11 cellular contexts compared by ENCODE assay signal in genomic region chr11:78961938-78962701, GRCh38.
DNase-seq lines count a peak whose midpoint lies in the region; ATAC-seq and FAIRE-seq lines count a peak whose summit lies in the region.
"Had no signal": no experiment of that assay in that cellular context is flagged by ENCODE, and none has a peak within 500 bp of the region (broad histone marks: within the 10 kb centered on the region; RNA-seq: fewer than 3 reads in every experiment).

No MANE protein-coding gene starts in this region.

- in situ Hi-C loops in GM23248 (cut with MboI) = no loop called here

- H3K9ac ChIP-seq in GM23248 = no peak overlapping the region

- no peak for FAIRE-seq in RCC 7860 (lab: Jason Lieb, UNC)

- no peak overlapping the region for H3K4me2 ChIP-seq in GM23248 (ENCODE audit: unreplicated experiment)

- no peaks in the 10 kb centered on the region for H3F3A ChIP-seq in GM23248 (ENCODE audit: insufficient read depth)

- no peak for ATAC-seq in GM21786 (IDR thresholded peaks at IDR 0.05; ENCODE audit: unreplicated experiment)
- ATAC-seq in GM21576 (IDR thresholded peaks at IDR 0.05; ENCODE audit: unreplicated experiment) = no peak
- ATAC-seq: natural killer cell had no signal

- no peak overlapping the region for H2AFZ ChIP-seq in GM23248

- no peak overlapping the region for H3K27ac ChIP-seq in GM23248
- H3K27ac ChIP-seq: tibial artery had no signal

- H3K9me3 ChIP-seq in GM23248 (ENCODE audit: low read depth) = no peaks in the 10 kb centered on the region
- H3K9me3 ChIP-seq: tibial artery had no signal

- H3K36me3 ChIP-seq in GM23248 (ENCODE audit: low read depth) = no peaks in the 10 kb centered on the region
- H3K36me3 ChIP-seq: tibial artery had no signal

- no peaks in the 10 kb centered on the region for H3K9me2 ChIP-seq in GM23248 (ENCODE audit: insufficient read depth)

- no peak overlapping the region for H3K4me3 ChIP-seq in GM23248

- H4K20me1 ChIP-seq in GM23248 (ENCODE audit: insufficient read depth) = no peaks in the 10 kb centered on the region

- WGBS in GM23248 (ENCODE audit: low coverage in 1 of 2, low lambda C conversion rate in 2 of 2, missing lambda C conversion rate in 2 of 2), 2 experiments = 15 to 19% methylated on average over 32 to 36 of the region's 36 CpGs

- peaks cover 9% of the 10 kb centered on the region; the same call in 1 of the 2 replicates for H3K27me3 ChIP-seq in GM23248 (replicated peaks; ENCODE audit: insufficient read depth)

- no peaks in the 10 kb centered on the region for H3K79me2 ChIP-seq in GM23248 (ENCODE audit: insufficient read depth)

- H3K4me1 ChIP-seq in GM23248 (ENCODE audit: insufficient read depth) = 0 out of 2 replicates have a peak, but pooled peaks cover 4% of the 10 kb centered on the region

- intact Hi-C loops in posterior cingulate gyrus (cut with DNase I) = no loop called here

- DNase-seq in GM23248 (peak; percentile 35), NCI-H510A treated with DMSO at 0.1 percent for 48 hours (lab: John Stamatoyannopoulos, UW) (peak; percentile 82), fibroblast of peridontal ligament (ENCODE audit: extremely low read depth) (peak; percentile 18), posterior cingulate gyrus (peak in 8 of 10 donors; percentile 34 to 88 (median 47)), RCC 7860 (ENCODE audit: low spot score) (no peak), NK-92 (lab: John Stamatoyannopoulos, UW; ENCODE audit: unreplicated experiment) (no peak)
- DNase-seq: activated naive CD4-positive, alpha-beta T cell treated with Interleukin-2 at 50 U/mL for 16 hours; natural killer cell; tibial artery had no signal

Comparison
In these comparisons a context has a peak if more than half of its experiments do, and no peak if none do; other contexts are left out.
1. DNase-seq: peak in GM23248 (single experiment), NCI-H510A treated with DMSO at 0.1 percent for 48 hours (single experiment), fibroblast of peridontal ligament (single experiment) and posterior cingulate gyrus (8 of 10); none in RCC 7860 (single experiment) and NK-92 (single experiment).